In the genomic region with DNA sequence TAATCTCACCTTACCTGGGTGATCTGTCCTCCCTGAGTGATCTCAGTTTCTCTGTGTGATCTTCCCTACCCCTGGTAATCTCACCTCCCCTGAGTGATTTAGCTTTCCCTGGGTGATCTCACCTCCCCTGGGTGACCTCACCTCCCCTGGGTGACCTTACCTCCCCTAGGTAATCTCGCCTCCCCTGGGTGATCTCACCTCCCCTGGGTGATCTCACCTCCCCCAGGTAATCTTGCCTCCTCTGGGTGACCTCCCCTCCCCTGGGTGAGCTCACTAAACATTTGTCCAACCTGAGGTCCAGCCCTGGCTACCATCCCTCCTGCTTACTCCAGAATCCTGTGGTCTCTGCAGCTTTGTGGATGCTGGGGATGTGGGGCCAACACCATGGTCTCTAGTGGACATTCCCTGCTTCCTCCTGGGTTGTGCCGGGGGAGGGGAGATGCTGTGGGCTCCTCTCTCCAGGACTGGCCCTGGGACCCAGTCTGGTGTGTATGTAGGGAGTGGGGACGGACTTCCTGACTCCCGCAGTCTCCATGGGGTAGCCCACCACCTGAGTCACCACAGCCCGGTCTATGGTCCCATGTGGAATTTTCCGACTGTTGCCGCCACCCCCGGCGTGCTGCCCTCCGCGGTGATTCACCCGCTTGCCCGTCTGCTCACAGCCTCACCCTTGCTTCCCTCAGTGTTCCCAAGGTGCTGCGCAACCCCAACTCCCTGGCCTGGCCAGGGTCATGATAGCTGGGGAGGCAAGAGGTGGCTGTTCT, we compare ENCODE assay signal across 8 cellular contexts. TPM values are rescaled to one million over a fixed set of nuclear protein-coding genes. Genes with fewer than 3 reads are reported as not detected.
DNase-seq lines count a peak whose midpoint lies in the region; TF ChIP-seq lines count a peak whose summit lies in the region.
"Had no signal": no experiment of that assay in that cellular context is flagged by ENCODE, and none has a peak within 500 bp of the region (broad histone marks: within the 10 kb centered on the region; RNA-seq: fewer than 3 reads in every experiment).

No MANE protein-coding gene starts in this region.

- no peak overlapping the region for H3K4me3 ChIP-seq in tibial artery

- no peaks in the 10 kb centered on the region for H3K9me3 Mint-ChIP-seq in immature natural killer cell
- H3K9me3 Mint-ChIP-seq: activated T-cell treated with anti-CD3 and anti-CD28 coated beads, Interleukin-2, amount 50 U/mL, for 72 hours had no signal

- intact Hi-C loops in tibial artery (cut with DNase I; ENCODE audit: low total_unique reads) (no loop called here), head of caudate nucleus (cut with DNase I) (no loop called here)

- CTCF ChIA-PET in HEK293T (lab: Yijun Ruan, JAX) = interaction anchor here (1.3 kb wide), 1 partner anchor 14 kb away, joined by 7 read pairs; no protein-coding TSS in a partner anchor

- H3K9me3 ChIP-seq in tibial artery = no peaks in the 10 kb centered on the region

- peaks cover 2 to 7% (median 3%) of the 10 kb centered on the region in 3 donors for H3K27me3 Mint-ChIP-seq in immature natural killer cell (ENCODE audit: low read depth in 3 of 3)

- peak; percentile 55 for DNase-seq in SW480 (ENCODE audit: low spot score)
- no peak for DNase-seq in immature natural killer cell
- DNase-seq in tibial artery = no peak
- no peak for DNase-seq in NCI-H128 (lab: John Stamatoyannopoulos, UW; ENCODE audit: unreplicated experiment)
- no peak for DNase-seq in HEK293T (ENCODE audit: extremely low spot score)
- DNase-seq in head of caudate nucleus = no peak
- DNase-seq: activated T-cell treated with anti-CD3 and anti-CD28 coated beads, Interleukin-2, amount 50 U/mL, for 72 hours had no signal

- no peaks in the 10 kb centered on the region for H3K36me3 ChIP-seq in tibial artery

- peak overlapping the region in 4 of 6 donors; percentile 14 to 73 (median 56) for H3K27ac Mint-ChIP-seq in immature natural killer cell
- H3K27ac Mint-ChIP-seq: activated T-cell treated with anti-CD3 and anti-CD28 coated beads, Interleukin-2, amount 50 U/mL, for 72 hours had no signal

- peaks cover 0 to 49% (median 36%) of the 10 kb centered on the region in 4 donors for H3K4me1 ChIP-seq in tibial artery
- H3K4me1 ChIP-seq: foreskin keratinocyte had no signal

- H3K27me3 ChIP-seq in tibial artery = no peaks in the 10 kb centered on the region

- peaks cover 11 to 40% of the 10 kb centered on the region in 2 donors for H3K4me1 Mint-ChIP-seq in immature natural killer cell

- POLR2A ChIA-PET in HEK293T (lab: Yijun Ruan, JAX) = no interaction called here

- peak overlapping the region; percentile 94 to 95 for H3K27ac ChIP-seq in tibial artery
- H3K27ac ChIP-seq: foreskin keratinocyte had no signal

- H3K36me3 Mint-ChIP-seq in immature natural killer cell = no peaks in the 10 kb centered on the region

- no peak for TF ChIP-seq CTCF in tibial artery (IDR thresholded peaks at IDR 0.05)

- peak overlapping the region in 2 of 5 donors; percentile 31 to 46 for H3K4me3 Mint-ChIP-seq in immature natural killer cell
- H3K4me3 Mint-ChIP-seq: activated T-cell treated with anti-CD3 and anti-CD28 coated beads, Interleukin-2, amount 50 U/mL, for 72 hours had no signal

TF ChIP-seq in HEK293T, 16 proteins besides CTCF, POLR2A, EP300 and RAD21:
- TF ChIP-seq FOXA1 (IDR thresholded peaks at IDR 0.05) = no peak
- TF ChIP-seq FOXK2 (IDR thresholded peaks at IDR 0.05) = no peak
- TF ChIP-seq ARNT (IDR thresholded peaks at IDR 0.05) = no peak

RNA-seq across cellular contexts. Expression of gene LSP1, which starts 9.9 kb away (rescaled TPM):
- 100 to 1,000 TPM; 437 to 767 (median 593) TPM for polyA plus RNA-seq in immature natural killer cell

RNA-seq across cellular contexts. Expression of gene TNNI2, which starts 24.0 kb away (rescaled TPM):
- 1 to 10 TPM in 1 of 3 donors, under 1 TPM in 1, not detected in 1; 0.54 to 2.0 TPM for polyA plus RNA-seq in immature natural killer cell

RNA-seq across cellular contexts. Expression of gene SYT8, which starts 28.0 kb away (rescaled TPM):
- not detected for polyA plus RNA-seq in immature natural killer cell

RNA-seq across cellular contexts. Expression of gene PRR33, which starts 28.9 kb away (rescaled TPM):
- polyA plus RNA-seq in immature natural killer cell = under 1 TPM in 1 of 3 donors, not detected in 2; 0.35 TPM
- polyA plus RNA-seq: foreskin keratinocyte had no signal

RNA-seq across cellular contexts. Expression of gene TNNT3, which starts 56.7 kb away (rescaled TPM):
- polyA plus RNA-seq in immature natural killer cell = not detected
- polyA plus RNA-seq: foreskin keratinocyte had no signal
